In genomic region chr2:172465417-172466334, GRCh38 we compare ENCODE assay signal across 8 cellular contexts. TPM values are rescaled to one million over a fixed set of nuclear protein-coding genes. Genes with fewer than 3 reads are reported as not detected.
A peak's percentile ranks its signal among the peaks of the same experiment; 100 is the strongest.
DNase-seq lines count a peak whose midpoint lies in the region; ATAC-seq and TF ChIP-seq lines count a peak whose summit lies in the region.

No MANE protein-coding gene starts in this region.

- POLR2A ChIA-PET in T-cell (lab: Charles Lee) = no interaction called here

- TF ChIP-seq POLR2A in adrenal gland (IDR thresholded peaks at IDR 0.05) = no peak

- peak overlapping the region; percentile 18 to 82 (median 21) for H3K4me3 Mint-ChIP-seq in T-cell

- no peaks in the 10 kb centered on the region for H3K27me3 Mint-ChIP-seq in T-cell

- 32 to 51% (median 38%) methylated on average over 23 to 24 of the region's 24 CpGs for WGBS in adrenal gland, 4 donors

- H3K4me3 ChIP-seq in adrenal gland = peak overlapping the region in 1 of 4 donors; percentile 17
- H3K4me3 ChIP-seq in left ventricle myocardium inferior = peak overlapping the region; percentile 47
- no peak overlapping the region for H3K4me3 ChIP-seq in retinal pigment epithelial cell (ENCODE audit: low read length)

- H3K9me3 ChIP-seq in adrenal gland (replicated peaks in 1 of 3) = no peaks in the 10 kb centered on the region
- no peaks in the 10 kb centered on the region for H3K9me3 ChIP-seq in left ventricle myocardium inferior (replicated peaks)

- H3K4me1 ChIP-seq in adrenal gland (replicated peaks in 1 of 2) (peaks cover 0 to 27% of the 10 kb centered on the region in 2 donors), left ventricle myocardium inferior (peaks cover 59% of the 10 kb centered on the region)

- in situ Hi-C loops in GM13977 (cut with MboI; ENCODE audit: low pct_unique_long_range_greater_than_20kb, low sequenced_read_pairs, unreplicated experiment) = loop anchor here (25.0 kb wide), 3 partner anchors 303 to 878 kb away; no protein-coding TSS in a partner anchor

- H3K4me1 Mint-ChIP-seq in T-cell = peaks cover 68 to 79% (median 72%) of the 10 kb centered on the region in 3 donors

- DNase-seq in GM13977 (ENCODE audit: low spot score) (peak; percentile 52), NCI-H1436 treated with DMSO at 0.1 percent for 48 hours (lab: John Stamatoyannopoulos, UW) (peak; percentile 24), T-cell (peak; percentile 42 to 78 (median 66)), adrenal gland (peak; percentile 66 to 92 (median 77)), left ventricle myocardium inferior (peak; percentile 29), retinal pigment epithelial cell (ENCODE audit: low read depth) (peak; percentile 32), HPDE6-E6E7 (ENCODE audit: extremely low spot score) (no peak)

- CTCF ChIA-PET in T-cell (lab: Charles Lee) = interaction anchor here (0.5 to 5.8 kb wide), 16 partner anchors 17 to 1630 kb away, joined by 3 to 126 read pairs (median 3); no protein-coding TSS in a partner anchor

- H3K9me3 Mint-ChIP-seq in T-cell = no peaks in the 10 kb centered on the region

- H3K36me3 ChIP-seq in adrenal gland (replicated peaks in 1 of 2) (no peaks in the 10 kb centered on the region), left ventricle myocardium inferior (peaks cover 8% of the 10 kb centered on the region)

- ATAC-seq in T-cell (replicated peaks in 1 of 4) = peak in 3 of 4 experiments; percentile 14 to 29 (median 18)

- TF ChIP-seq CTCF in 22Rv1 (IDR thresholded peaks at IDR 0.05) (peak; percentile 75), GM13977 (IDR thresholded peaks at IDR 0.05; ENCODE audit: extremely low read depth, insufficient read depth, missing control alignments) (peak; percentile 77), adrenal gland (IDR thresholded peaks at IDR 0.05) (peak; percentile 74 to 93 (median 88)), left ventricle myocardium inferior (IDR thresholded peaks at IDR 0.05; ENCODE audit: borderline replicate concordance) (peak; percentile 88), retinal pigment epithelial cell (conservative IDR thresholded peaks at IDR 0.05; ENCODE audit: low read depth, low read length) (peak; percentile 90)

- H3K27ac ChIP-seq in 22Rv1 (0 out of 2 replicates have a peak overlapping the region, but pooled peaks have one; percentile 33), adrenal gland (no peak overlapping the region), left ventricle myocardium inferior (replicated peaks) (peak overlapping the region; percentile 57)

- H3K27ac Mint-ChIP-seq in T-cell = peak overlapping the region; percentile 96 to 99

- intact Hi-C loops in adrenal gland (cut with DNase I) = no loop called here
- intact Hi-C loops in left ventricle myocardium inferior (cut with micrococcal nuclease) = loop anchor here (5.0 kb wide), 1 partner anchor 293 kb away; no protein-coding TSS in a partner anchor

- H3K27me3 ChIP-seq in adrenal gland (no peaks in the 10 kb centered on the region), left ventricle myocardium inferior (ENCODE audit: low read depth) (no peaks in the 10 kb centered on the region)

- H3K36me3 Mint-ChIP-seq in T-cell = peaks cover 33% of the 10 kb centered on the region

RNA-seq across cellular contexts. Expression of gene ITGA6, which starts 38.3 kb away (rescaled TPM):
- 100 to 1,000 TPM in 2 of 5 donors, 10 to 100 TPM in 3; 50.7 to 188 (median 80.9) TPM for total RNA-seq in T-cell
- total RNA-seq in adrenal gland = 10 to 100 TPM in 5 of 8 donors, 1 to 10 TPM in 3; 7.4 to 20.3 (median 11.4) TPM
- polyA plus RNA-seq in adrenal gland = 10 to 100 TPM in 1 of 3 donors, 1 to 10 TPM in 2; 5.1 to 13.8 (median 5.7) TPM
- total RNA-seq in left ventricle myocardium inferior = 42.0 TPM

Comparison
In these comparisons a context has a peak if more than half of its experiments do, and no peak if none do; other contexts are left out.
1. H3K27ac ChIP-seq: peak in 22Rv1 (single experiment) and left ventricle myocardium inferior (single experiment); none in adrenal gland (0 of 5).
2. Peak in every context shown above with its lines, with median percentiles within 50 percentile points of each other: CTCF ChIP-seq.